1 cellular context compared by ENCODE assay signal in genomic region chr5:59256331-59256730, GRCh38.
TF ChIP-seq lines count a peak whose summit lies in the region.

No MANE protein-coding gene starts in this region.

TF ChIP-seq in HEK293, 187 proteins besides CTCF, POLR2A, EP300 and RAD21 (continued from another document):
- TF ChIP-seq ZNF529 (tag by site-specific recombination; IDR thresholded peaks at IDR 0.05; ENCODE audit: insufficient replicate concordance) (no peak), OSR2 (tag by site-specific recombination; IDR thresholded peaks at IDR 0.05) (0 out of 2 replicates have a peak, but pooled peaks have one; percentile 16), ZNF16 (tag by site-specific recombination; IDR thresholded peaks at IDR 0.05; ENCODE audit: low read depth) (no peak), ZNF350 (tag by site-specific recombination; IDR thresholded peaks at IDR 0.05) (no peak), ZNF138 (tag by site-specific recombination; IDR thresholded peaks at IDR 0.05; ENCODE audit: borderline replicate concordance) (no peak), MZF1 (tag by site-specific recombination; IDR thresholded peaks at IDR 0.05; ENCODE audit: borderline replicate concordance) (no peak), ZNF302 (tag by site-specific recombination; IDR thresholded peaks at IDR 0.05; ENCODE audit: low read depth) (no peak), ZNF211 (tag by site-specific recombination; IDR thresholded peaks at IDR 0.05; ENCODE audit: low read depth) (no peak), ZNF544 (tag by site-specific recombination; IDR thresholded peaks at IDR 0.05) (no peak), ZSCAN30 (tag by site-specific recombination; IDR thresholded peaks at IDR 0.05) (no peak), KLF7 (tag by site-specific recombination; IDR thresholded peaks at IDR 0.05; ENCODE audit: borderline replicate concordance) (no peak), ZNF274 (IDR thresholded peaks at IDR 0.05; ENCODE audit: low read length) (no peak), ZNF274 (tag by site-specific recombination; IDR thresholded peaks at IDR 0.05; ENCODE audit: borderline replicate concordance) (no peak), YY2 (tag by site-specific recombination; IDR thresholded peaks at IDR 0.05) (no peak), ZNF514 (tag by site-specific recombination; IDR thresholded peaks at IDR 0.05) (no peak), ZNF843 (tag by site-specific recombination; IDR thresholded peaks at IDR 0.05) (no peak)
- TF ChIP-seq, protein P1, sequence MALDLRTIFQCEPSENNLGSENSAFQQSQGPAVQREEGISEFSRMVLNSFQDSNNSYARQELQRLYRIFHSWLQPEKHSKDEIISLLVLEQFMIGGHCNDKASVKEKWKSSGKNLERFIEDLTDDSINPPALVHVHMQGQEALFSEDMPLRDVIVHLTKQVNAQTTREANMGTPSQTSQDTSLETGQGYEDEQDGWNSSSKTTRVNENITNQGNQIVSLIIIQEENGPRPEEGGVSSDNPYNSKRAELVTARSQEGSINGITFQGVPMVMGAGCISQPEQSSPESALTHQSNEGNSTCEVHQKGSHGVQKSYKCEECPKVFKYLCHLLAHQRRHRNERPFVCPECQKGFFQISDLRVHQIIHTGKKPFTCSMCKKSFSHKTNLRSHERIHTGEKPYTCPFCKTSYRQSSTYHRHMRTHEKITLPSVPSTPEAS (tag by site-specific recombination; IDR thresholded peaks at IDR 0.05) = no peak
- TF ChIP-seq, protein P2, sequence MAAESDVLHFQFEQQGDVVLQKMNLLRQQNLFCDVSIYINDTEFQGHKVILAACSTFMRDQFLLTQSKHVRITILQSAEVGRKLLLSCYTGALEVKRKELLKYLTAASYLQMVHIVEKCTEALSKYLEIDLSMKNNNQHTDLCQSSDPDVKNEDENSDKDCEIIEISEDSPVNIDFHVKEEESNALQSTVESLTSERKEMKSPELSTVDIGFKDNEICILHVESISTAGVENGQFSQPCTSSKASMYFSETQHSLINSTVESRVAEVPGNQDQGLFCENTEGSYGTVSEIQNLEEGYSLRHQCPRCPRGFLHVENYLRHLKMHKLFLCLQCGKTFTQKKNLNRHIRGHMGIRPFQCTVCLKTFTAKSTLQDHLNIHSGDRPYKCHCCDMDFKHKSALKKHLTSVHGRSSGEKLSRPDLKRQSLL (tag by site-specific recombination; IDR thresholded peaks at IDR 0.05) = no peak
- TF ChIP-seq, protein P3, sequence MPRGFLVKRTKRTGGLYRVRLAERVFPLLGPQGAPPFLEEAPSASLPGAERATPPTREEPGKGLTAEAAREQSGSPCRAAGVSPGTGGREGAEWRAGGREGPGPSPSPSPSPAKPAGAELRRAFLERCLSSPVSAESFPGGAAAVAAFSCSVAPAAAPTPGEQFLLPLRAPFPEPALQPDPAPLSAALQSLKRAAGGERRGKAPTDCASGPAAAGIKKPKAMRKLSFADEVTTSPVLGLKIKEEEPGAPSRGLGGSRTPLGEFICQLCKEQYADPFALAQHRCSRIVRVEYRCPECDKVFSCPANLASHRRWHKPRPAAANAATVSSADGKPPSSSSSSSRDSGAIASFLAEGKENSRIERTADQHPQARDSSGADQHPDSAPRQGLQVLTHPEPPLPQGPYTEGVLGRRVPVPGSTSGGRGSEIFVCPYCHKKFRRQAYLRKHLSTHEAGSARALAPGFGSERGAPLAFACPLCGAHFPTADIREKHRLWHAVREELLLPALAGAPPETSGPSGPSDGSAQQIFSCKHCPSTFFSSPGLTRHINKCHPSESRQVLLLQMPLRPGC (tag by site-specific recombination; IDR thresholded peaks at IDR 0.05) = no peak
TF ChIP-seq in HEK293: peak in this region for 5.
